8 cellular contexts compared by ENCODE assay signal in the genomic region with DNA sequence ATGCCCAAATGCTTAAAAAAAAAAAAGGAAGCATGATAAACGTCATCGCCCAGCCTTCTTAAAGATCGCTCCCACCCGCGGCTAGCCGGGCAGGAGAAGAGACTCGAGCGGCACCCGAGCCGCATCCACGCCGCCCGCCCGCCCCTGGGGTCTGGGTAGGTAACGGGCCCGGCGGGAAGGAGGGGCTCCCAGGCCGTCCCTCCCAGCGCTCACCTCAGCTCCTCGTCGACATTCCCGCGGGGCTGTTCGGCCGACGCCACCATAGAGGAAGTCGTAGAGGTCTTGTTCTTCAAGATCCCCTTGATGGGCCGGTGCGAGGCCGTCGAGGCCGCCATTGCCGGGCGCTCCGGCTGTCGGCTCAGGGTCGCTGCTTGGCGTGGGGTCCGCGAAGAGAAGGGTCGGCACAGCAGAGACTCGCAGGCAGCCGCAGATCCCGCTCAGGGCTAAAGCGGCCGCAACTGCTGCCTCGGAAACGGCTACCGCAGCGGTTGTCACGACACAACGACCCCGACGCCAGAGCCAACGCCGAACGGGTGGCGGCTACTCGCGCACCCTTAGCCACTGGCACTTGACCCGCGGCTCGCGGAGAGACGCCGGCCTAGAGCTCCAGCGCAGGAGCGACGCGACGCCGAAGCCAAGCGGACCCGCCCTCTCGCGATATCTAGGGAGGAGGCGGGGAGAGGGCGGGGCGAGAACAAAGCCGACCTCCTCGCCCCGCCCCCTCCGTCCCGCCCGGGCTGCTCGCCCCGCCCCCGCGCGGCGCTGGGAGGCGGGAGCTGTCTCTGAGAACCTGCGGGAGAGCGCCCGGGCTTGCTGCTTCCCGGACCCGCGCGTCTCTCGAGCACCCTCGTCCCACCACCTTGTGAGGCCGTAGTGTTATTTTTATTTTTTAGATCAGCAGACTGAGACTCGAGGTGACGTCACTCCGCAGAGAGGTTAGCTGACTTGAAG. TPM values are rescaled to one million over a fixed set of nuclear protein-coding genes. Genes with fewer than 3 reads are reported as not detected.
A peak's percentile ranks its signal among the peaks of the same experiment; 100 is the strongest.
DNase-seq lines count a peak whose midpoint lies in the region; ATAC-seq, FAIRE-seq and TF ChIP-seq lines count a peak whose summit lies in the region.

TSS of gene PPP1R2 (minus strand) at position 635 of the 951 bp plus-strand sequence. CDS start at position 335, 300 bp downstream.

- peak within 1 kb of the TSS; percentile 82 for H3K9ac ChIP-seq in Loucy (ENCODE audit: low read depth, low read length, poor library complexity, severe bottlenecking)
- peak within 1 kb of the TSS; percentile 94 for H3K9ac ChIP-seq in neural cell (ENCODE audit: low read length)

- peak; percentile 98 for TF ChIP-seq POLR2A in H54 (IDR thresholded peaks at IDR 0.05; ENCODE audit: low read depth, low read length)
- peak; percentile 98 for TF ChIP-seq POLR2A in Raji (IDR thresholded peaks at IDR 0.05; ENCODE audit: insufficient read depth, low read depth, low read length)

- ATAC-seq in stimulated activated naive CD8-positive, alpha-beta T cell treated with anti-CD3 and anti-CD28 coated beads, Interleukin-15, amount 100 ng/mL, for 72 hours, result peak; percentile 87

- H3K27ac ChIP-seq in neural cell (ENCODE audit: low read length), result peak within 1 kb of the TSS; percentile 88

- H2AFZ ChIP-seq in Loucy (ENCODE audit: low read length), result peak within 1 kb of the TSS; percentile 87
- peak within 1 kb of the TSS; percentile 94 for H2AFZ ChIP-seq in neural cell (ENCODE audit: low read depth, low read length)

- H3F3A ChIP-seq in Loucy (ENCODE audit: low read depth), result 0 out of 2 replicates have a peak, but pooled peaks cover 4% of the 10 kb centered on the region
- no peaks in the 10 kb centered on the region for H3F3A ChIP-seq in neural cell (ENCODE audit: insufficient read depth, low read length, poor library complexity, severe bottlenecking)

- H3K4me3 ChIP-seq in Loucy (ENCODE audit: low read length, poor library complexity, severe bottlenecking), result peak within 1 kb of the TSS; percentile 96
- H3K4me3 ChIP-seq in fibroblast of the aortic adventitia (ENCODE audit: low read depth, low read length), result peak within 1 kb of the TSS; percentile 73
- H3K4me3 ChIP-seq in neural cell (ENCODE audit: low read length), result peak within 1 kb of the TSS; percentile 75

- H3K79me2 ChIP-seq in Loucy (ENCODE audit: insufficient read depth, low read length), result peaks cover 51% of the 10 kb centered on the region
- peaks cover 45% of the 10 kb centered on the region for H3K79me2 ChIP-seq in neural cell (replicated peaks; ENCODE audit: insufficient read depth, low read length)

- H3K27me3 Mint-ChIP-seq in stimulated activated naive CD8-positive, alpha-beta T cell treated with anti-CD3 and anti-CD28 coated beads, Interleukin-15, amount 100 ng/mL, for 72 hours, result no peaks in the 10 kb centered on the region

- H3K9me3 ChIP-seq in Loucy (ENCODE audit: insufficient read depth, low read depth, low read length) (no peaks in the 10 kb centered on the region), neural cell (ENCODE audit: low read length) (no peaks in the 10 kb centered on the region)

- H3K36me3 ChIP-seq in Loucy (ENCODE audit: insufficient read depth, low read length), result no peaks in the 10 kb centered on the region
- no peaks in the 10 kb centered on the region for H3K36me3 ChIP-seq in neural cell (ENCODE audit: insufficient read depth, low read length)

- TF ChIP-seq RAD21 in neural cell (conservative IDR thresholded peaks at IDR 0.05), result peak; percentile 31

- peak; percentile 91 for DNase-seq in EL
- peak; percentile 85 for DNase-seq in H54 (ENCODE audit: insufficient read length, low spot score)
- peak; percentile 97 for DNase-seq in activated effector memory CD4-positive, alpha-beta T cell treated with anti-CD3 and anti-CD28 coated beads, Interleukin-2, amount 50 U/mL, for 16 hours
- DNase-seq in fibroblast of the aortic adventitia (ENCODE audit: low read depth), result peak; percentile 88
- DNase-seq in stimulated activated naive CD8-positive, alpha-beta T cell treated with anti-CD3 and anti-CD28 coated beads, Interleukin-15, amount 100 ng/mL, for 72 hours, result peak; percentile 93 to 94

- H3K4me1 Mint-ChIP-seq in stimulated activated naive CD8-positive, alpha-beta T cell treated with anti-CD3 and anti-CD28 coated beads, Interleukin-15, amount 100 ng/mL, for 72 hours, result peaks cover 69% of the 10 kb centered on the region

- H3K9me3 Mint-ChIP-seq in stimulated activated naive CD8-positive, alpha-beta T cell treated with anti-CD3 and anti-CD28 coated beads, Interleukin-15, amount 100 ng/mL, for 72 hours, result no peaks in the 10 kb centered on the region

- TF ChIP-seq CTCF in Loucy (conservative IDR thresholded peaks at IDR 0.05; ENCODE audit: low read length) (no peak), fibroblast of the aortic adventitia (IDR thresholded peaks at IDR 0.05; ENCODE audit: insufficient read depth, low read length) (no peak), neural cell (IDR thresholded peaks at IDR 0.05; ENCODE audit: poor library complexity, severe bottlenecking) (peak; percentile 13)

- no peak for TF ChIP-seq EP300 in neural cell (conservative IDR thresholded peaks at IDR 0.05; ENCODE audit: poor library complexity, severe bottlenecking)

- H3K9me2 ChIP-seq in Loucy (replicated peaks; ENCODE audit: low read depth, low read length) (no peaks in the 10 kb centered on the region), neural cell (ENCODE audit: insufficient read depth, low read length) (no peaks in the 10 kb centered on the region)

- H3K4me3 Mint-ChIP-seq in stimulated activated naive CD8-positive, alpha-beta T cell treated with anti-CD3 and anti-CD28 coated beads, Interleukin-15, amount 100 ng/mL, for 72 hours, result peak within 1 kb of the TSS; percentile 88

- H3K4me1 ChIP-seq in Loucy (ENCODE audit: insufficient read depth, low read length, poor library complexity, severe bottlenecking), result peaks cover 53% of the 10 kb centered on the region

- H3K27ac Mint-ChIP-seq in stimulated activated naive CD8-positive, alpha-beta T cell treated with anti-CD3 and anti-CD28 coated beads, Interleukin-15, amount 100 ng/mL, for 72 hours, result peak within 1 kb of the TSS; percentile 93 to 97

- H3K27me3 ChIP-seq in Loucy (ENCODE audit: insufficient read depth, low read length, poor library complexity, severe bottlenecking), result no peaks in the 10 kb centered on the region
- no peaks in the 10 kb centered on the region for H3K27me3 ChIP-seq in neural cell (ENCODE audit: insufficient read depth, low read depth, low read length)

- peaks cover 32% of the 10 kb centered on the region for H4K20me1 ChIP-seq in Loucy (ENCODE audit: insufficient read depth, low read length, poor library complexity, severe bottlenecking)
- H4K20me1 ChIP-seq in neural cell (ENCODE audit: insufficient read depth), result no peaks in the 10 kb centered on the region

- H3K4me2 ChIP-seq in Loucy (ENCODE audit: low read depth, low read length, poor library complexity, severe bottlenecking), result peak within 1 kb of the TSS; percentile 92
- H3K4me2 ChIP-seq in neural cell (ENCODE audit: low read length), result peak within 1 kb of the TSS; percentile 72

- peak; percentile 75 for FAIRE-seq in H54 (lab: Jason Lieb, UNC)

TF ChIP-seq in neural cell, 6 proteins besides CTCF, POLR2A, EP300 and RAD21:
- TF ChIP-seq SMC3 (conservative IDR thresholded peaks at IDR 0.05; ENCODE audit: poor library complexity) (peak; percentile 28), MXI1 (conservative IDR thresholded peaks at IDR 0.05; ENCODE audit: poor library complexity, severe bottlenecking) (peak; percentile 45), EZH2 (IDR thresholded peaks at IDR 0.05; ENCODE audit: borderline replicate concordance, insufficient read depth, low read length, poor library complexity, severe bottlenecking) (no peak), TAF1 (IDR thresholded peaks at IDR 0.05; ENCODE audit: low read depth) (peak; percentile 93), POLR2AphosphoS5 (IDR thresholded peaks at IDR 0.05) (peak; percentile 99), REST (IDR thresholded peaks at IDR 0.05; ENCODE audit: borderline replicate concordance) (peak; percentile 90)

RNA-seq across cellular contexts. Expression of gene PPP1R2, which starts in this region (rescaled TPM):
- total RNA-seq in fibroblast of the aortic adventitia (ENCODE audit: low replicate concordance), result 60.1 and 126 TPM in 2 replicates
- 96.8 and 113 TPM in 2 replicates for polyA plus RNA-seq in neural cell
- polyA minus RNA-seq in neural cell, result 128 and 134 TPM in 2 replicates

Comparison
In these comparisons a context has a peak if more than half of its experiments do, and no peak if none do; other contexts are left out.
1. Peak in every context shown above with its lines: DNase-seq, ATAC-seq, H3K4me3 ChIP-seq and H3K27ac ChIP-seq.